In genomic region chr4:82776925-82777542, GRCh38 we compare ENCODE assay signal across 1 cellular context.
TF ChIP-seq lines count a peak whose summit lies in the region.

No MANE protein-coding gene starts in this region.

TF ChIP-seq in SK-N-SH, 30 proteins besides CTCF, POLR2A, EP300 and RAD21 (continued from another document):
- 0 out of 2 replicates have a peak, but pooled peaks have one; percentile 27 for TF ChIP-seq PBX3 (IDR thresholded peaks at IDR 0.05)
- TF ChIP-seq RCOR1 (IDR thresholded peaks at IDR 0.05; ENCODE audit: low read length), result no peak
- TF ChIP-seq TEAD4 (IDR thresholded peaks at IDR 0.05; ENCODE audit: borderline replicate concordance, insufficient read depth), result no peak
- no peak for TF ChIP-seq FOSL2 (IDR thresholded peaks at IDR 0.05; ENCODE audit: borderline replicate concordance, low read depth)
